8 cellular contexts compared by ENCODE assay signal in genomic region chr14:85934886-85935254, GRCh38.
DNase-seq lines count a peak whose midpoint lies in the region; ATAC-seq and TF ChIP-seq lines count a peak whose summit lies in the region.

No MANE protein-coding gene starts in this region.

- intact Hi-C loops in activated CD4-positive, alpha-beta T cell treated with anti-CD3 and anti-CD28 coated beads for 36 hours (cut with DNase I, micrococcal nuclease) = no loop called here
- intact Hi-C loops in vagina (cut with DNase I) = no loop called here

- no peak overlapping the region for H3K27ac ChIP-seq in vagina

- peak; percentile 56 for ATAC-seq in activated CD4-positive, alpha-beta T cell treated with anti-CD3 and anti-CD28 coated beads for 36 hours
- ATAC-seq in HG02798 (IDR thresholded peaks at IDR 0.05; ENCODE audit: poor library complexity, unreplicated experiment) = peak; percentile 50

- no peaks in the 10 kb centered on the region for H3K27me3 Mint-ChIP-seq in activated CD4-positive, alpha-beta T cell treated with anti-CD3 and anti-CD28 coated beads for 36 hours

- peaks cover 19% of the 10 kb centered on the region for H3K36me3 Mint-ChIP-seq in activated CD4-positive, alpha-beta T cell treated with anti-CD3 and anti-CD28 coated beads for 36 hours (ENCODE audit: low read depth)

- H3K4me3 Mint-ChIP-seq in activated CD4-positive, alpha-beta T cell treated with anti-CD3 and anti-CD28 coated beads for 36 hours = peak overlapping the region; percentile 93

- no peak for TF ChIP-seq POLR2A in vagina (IDR thresholded peaks at IDR 0.05)

- peaks cover 17% of the 10 kb centered on the region for H3K9me3 Mint-ChIP-seq in activated CD4-positive, alpha-beta T cell treated with anti-CD3 and anti-CD28 coated beads for 36 hours (ENCODE audit: low read depth)

- no peak for TF ChIP-seq CTCF in fibroblast of pulmonary artery (IDR thresholded peaks at IDR 0.05; ENCODE audit: low read length, missing control alignments)
- no peak for TF ChIP-seq CTCF in vagina (IDR thresholded peaks at IDR 0.05)

- no peak for DNase-seq in activated CD4-positive, alpha-beta T cell treated with anti-CD3 and anti-CD28 coated beads for 36 hours
- DNase-seq in activated CD4-positive, alpha-beta T cell treated with anti-CD3 and anti-CD28 coated beads for 4 hours = no peak
- peak; percentile 36 for DNase-seq in NOMO-1 treated with DMSO at 0.1 percent for 48 hours (lab: John Stamatoyannopoulos, UW; ENCODE audit: unreplicated experiment)
- DNase-seq in fibroblast of pulmonary artery (ENCODE audit: low read depth) = no peak
- DNase-seq in vagina (ENCODE audit: extremely low spot score in 2 of 2) = no peak
- DNase-seq in SHP77 treated with DMSO at 0.1 percent for 48 hours (lab: John Stamatoyannopoulos, UW) = no peak
- DNase-seq in SHP77 (lab: John Stamatoyannopoulos, UW) = no peak

- H3K9me3 ChIP-seq in vagina = no peaks in the 10 kb centered on the region

- H3K27me3 ChIP-seq in vagina = no peaks in the 10 kb centered on the region

- H3K4me3 ChIP-seq in fibroblast of pulmonary artery (replicated peaks; ENCODE audit: low read depth, low read length) (peak overlapping the region; percentile 27), vagina (peak overlapping the region; percentile 1 to 37)

- POLR2A ChIA-PET in activated CD4-positive, alpha-beta T cell treated with anti-CD3 and anti-CD28 coated beads for 36 hours (lab: Charles Lee) = no interaction called here

- peak overlapping the region; percentile 94 for H3K27ac Mint-ChIP-seq in activated CD4-positive, alpha-beta T cell treated with anti-CD3 and anti-CD28 coated beads for 36 hours

- CTCF ChIA-PET in activated CD4-positive, alpha-beta T cell treated with anti-CD3 and anti-CD28 coated beads for 36 hours (lab: Charles Lee) = interaction anchor here (0.8 kb wide), 1 partner anchor 121 kb away, joined by 3 read pairs; no protein-coding TSS in a partner anchor

- H3K4me1 Mint-ChIP-seq in activated CD4-positive, alpha-beta T cell treated with anti-CD3 and anti-CD28 coated beads for 36 hours = peaks cover 35% of the 10 kb centered on the region

- no peaks in the 10 kb centered on the region for H3K4me1 ChIP-seq in vagina

- H3K36me3 ChIP-seq in vagina = no peaks in the 10 kb centered on the region
